ENCODE assay signal across 17 cellular contexts in genomic region chr12:129028824-129029223, GRCh38.
"Had no signal": no experiment of that assay in that cellular context is flagged by ENCODE, and none has a peak within 500 bp of the region (broad histone marks: within the 10 kb centered on the region; RNA-seq: fewer than 3 reads in every experiment).

No MANE protein-coding gene starts in this region.

- FAIRE-seq: colon, islet of Langerhans had no signal

- ATAC-seq: activated CD8-positive, alpha-beta T cell treated with anti-CD3 and anti-CD28 coated beads for 36 hours; activated T-helper 17 cell treated with anti-CD3 and anti-CD28 coated beads, Interleukin-2, amount 50 U/mL, for 72 hours; body of pancreas; left colon had no signal

- H3K4me3 ChIP-seq: body of pancreas had no signal

- H3K9me3 ChIP-seq: body of pancreas had no signal

- H3K4me1 ChIP-seq: body of pancreas had no signal

- H3K27me3 ChIP-seq: body of pancreas had no signal

- DNase-seq: activated CD4-positive, alpha-beta T cell treated with anti-CD3 and anti-CD28 coated beads, Interleukin-2, amount 10 ng/mL, durations not matched to agents 24 days and 14 days; activated CD8-positive, alpha-beta T cell treated with anti-CD3 and anti-CD28 coated beads for 36 hours; activated naive CD4-positive, alpha-beta T cell treated with Interleukin-2 at 50 U/mL for 16 hours; activated T-cell treated with anti-CD3 and anti-CD28 coated beads, Interleukin-2, amount 50 U/mL, for 1 hour; body of pancreas; caudate nucleus; endodermal cell; foreskin fibroblast; hippocampal formation; left colon; mammary epithelial cell; midbrain; stimulated activated naive CD4-positive, alpha-beta T cell had no signal

- H3K27ac ChIP-seq: body of pancreas, epithelial cell of prostate had no signal
